9 cellular contexts compared by ENCODE assay signal in genomic region chr11:76598426-76598839, GRCh38.
DNase-seq lines count a peak whose midpoint lies in the region; ATAC-seq and TF ChIP-seq lines count a peak whose summit lies in the region.
"Had no signal": no experiment of that assay in that cellular context is flagged by ENCODE, and none has a peak within 500 bp of the region (broad histone marks: within the 10 kb centered on the region; RNA-seq: fewer than 3 reads in every experiment).

No MANE protein-coding gene starts in this region.

- DNase-seq in activated CD4-positive, alpha-beta T cell treated with anti-CD3 and anti-CD28 coated beads for 1 hour = peak; percentile 6
- no peak for DNase-seq in activated CD4-positive, alpha-beta T cell treated with anti-CD3 and anti-CD28 coated beads for 4 hours
- DNase-seq in KG1 (lab: John Stamatoyannopoulos, UW) (peak; percentile 40), WERI-Rb-1 (peak; percentile 58), left ventricle myocardium superior (peak; percentile 68), tibial nerve (ENCODE audit: low spot score in 2 of 2) (no peak), dedifferentiated amniotic fluid mesenchymal stem cell (ENCODE audit: extremely low spot score) (no peak)
- no peak for DNase-seq in activated effector memory CD4-positive, alpha-beta T cell treated with Interleukin-2 at 50 U/mL for 16 hours

- 38 to 39% methylated on average over 6 of the region's 6 CpGs for WGBS in tibial nerve, 2 donors

- H3K36me3 ChIP-seq in WERI-Rb-1 = no peaks in the 10 kb centered on the region
- H3K36me3 ChIP-seq in tibial nerve = no peaks in the 10 kb centered on the region

- TF ChIP-seq POLR2A in tibial nerve (IDR thresholded peaks at IDR 0.05) = no peak

- TF ChIP-seq CTCF in WERI-Rb-1 (IDR thresholded peaks at IDR 0.05; ENCODE audit: low read depth, low read length) (peak; percentile 79), tibial nerve (IDR thresholded peaks at IDR 0.05) (peak in 4 of 5 experiments; percentile 21 to 44 (median 30))

- ATAC-seq in left ventricle myocardium superior = peak; percentile 50

- intact Hi-C loops in left ventricle myocardium superior (cut with micrococcal nuclease) = no loop called here

- H3K27me3 ChIP-seq in WERI-Rb-1 (ENCODE audit: insufficient read depth, low read depth, severe bottlenecking) (no peaks in the 10 kb centered on the region), tibial nerve (no peaks in the 10 kb centered on the region)

- TF ChIP-seq EP300 in tibial nerve (IDR thresholded peaks at IDR 0.05) = no peak

- H3K27ac ChIP-seq in WERI-Rb-1 (no peak overlapping the region), tibial nerve (no peak overlapping the region)
- H3K27ac ChIP-seq: skin epidermis had no signal

- peaks cover 0 to 29% (median 3%) of the 10 kb centered on the region in 4 donors for H3K4me1 ChIP-seq in tibial nerve

- H3K4me3 ChIP-seq in WERI-Rb-1 (ENCODE audit: low read depth, low read length) = no peak overlapping the region
- no peak overlapping the region for H3K4me3 ChIP-seq in tibial nerve
- H3K4me3 ChIP-seq: skin epidermis had no signal

- no peaks in the 10 kb centered on the region for H3K9me3 ChIP-seq in WERI-Rb-1 (ENCODE audit: severe bottlenecking)
- H3K9me3 ChIP-seq in tibial nerve = no peaks in the 10 kb centered on the region

Comparison
In these comparisons a context has a peak if more than half of its experiments do, and no peak if none do; other contexts are left out.
1. DNase-seq: peak in activated CD4-positive, alpha-beta T cell treated with anti-CD3 and anti-CD28 coated beads for 1 hour (single experiment), KG1 (single experiment), WERI-Rb-1 (single experiment) and left ventricle myocardium superior (single experiment); none in activated CD4-positive, alpha-beta T cell treated with anti-CD3 and anti-CD28 coated beads for 4 hours (0 of 2), tibial nerve (0 of 2), activated effector memory CD4-positive, alpha-beta T cell treated with Interleukin-2 at 50 U/mL for 16 hours (single experiment) and dedifferentiated amniotic fluid mesenchymal stem cell (single experiment).